ENCODE assay signal across 22 cellular contexts in genomic region chr2:98436734-98437133, GRCh38. TPM values are rescaled to one million over a fixed set of nuclear protein-coding genes. Genes with fewer than 3 reads are reported as not detected.
A peak's percentile ranks its signal among the peaks of the same experiment; 100 is the strongest.
DNase-seq lines count a peak whose midpoint lies in the region; ATAC-seq and TF ChIP-seq lines count a peak whose summit lies in the region.
"Had no signal": no experiment of that assay in that cellular context is flagged by ENCODE, and none has a peak within 500 bp of the region (broad histone marks: within the 10 kb centered on the region; RNA-seq: fewer than 3 reads in every experiment).

No MANE protein-coding gene starts in this region.

- H3K9ac ChIP-seq in HCT116 (ENCODE audit: low read length), result no peak overlapping the region

- H2AFZ ChIP-seq in HCT116 (ENCODE audit: low read depth, low read length, poor library complexity, severe bottlenecking), result no peak overlapping the region
- H2AFZ ChIP-seq: PC-9 had no signal

- CTCF ChIA-PET in HCT116 (lab: Charles Lee), result no interaction called here

- no peak for TF ChIP-seq CTCF in HCT116 (IDR thresholded peaks at IDR 0.05 in 2 of 3, conservative IDR thresholded peaks at IDR 0.05 in 1 of 3; ENCODE audit: borderline replicate concordance in 1 of 3, insufficient read depth in 1 of 3, low read depth in 2 of 3, low read length in 2 of 3)
- no peak for TF ChIP-seq CTCF in gastroesophageal sphincter (IDR thresholded peaks at IDR 0.05)
- TF ChIP-seq CTCF in right lobe of liver (IDR thresholded peaks at IDR 0.05), result no peak
- no peak for TF ChIP-seq CTCF in brain microvascular endothelial cell (IDR thresholded peaks at IDR 0.05; ENCODE audit: low read depth, low read length, missing control alignments)

- 53% methylated on average over 4 of the region's 4 CpGs; no CpG with 5 or more reads in 1 of the 2 donors for WGBS in gastroesophageal sphincter (ENCODE audit: low coverage in 1 of 2), 2 donors
- WGBS in right lobe of liver (ENCODE audit: insufficient coverage, low coverage, low lambda C conversion rate, missing lambda C conversion rate), result 48% methylated on average over 4 of the region's 4 CpGs

- intact Hi-C loops in HCT116 (cut with micrococcal nuclease) (no loop called here), right lobe of liver (cut with DNase I) (no loop called here)

- H3K9me3 ChIP-seq in HCT116 (ENCODE audit: control insufficient read depth in 1 of 2, insufficient read depth in 1 of 2, low read depth in 1 of 2, low read length in 2 of 2), result peaks cover 0 to 4% of the 10 kb centered on the region in 2 experiments; a peak in 1 of 4 replicates
- H3K9me3 ChIP-seq in gastroesophageal sphincter, result no peaks in the 10 kb centered on the region
- H3K9me3 ChIP-seq in right lobe of liver, result no peaks in the 10 kb centered on the region
- H3K9me3 ChIP-seq: uterus had no signal

- RAD21 ChIA-PET in HCT116 (lab: Charles Lee; ENCODE audit: low non-redundant PET in 1 of 2, low total read pairs in 2 of 2, uncharacterized antibody in 2 of 2, unreplicated experiment in 2 of 2), result no interaction called here

- POLR2A ChIA-PET in HCT116 (lab: Charles Lee), result no interaction called here

- H3K4me1 ChIP-seq in HCT116 (ENCODE audit: control insufficient read depth in 1 of 2, insufficient read depth in 2 of 2, low read length in 2 of 2), result peaks cover 0 to 4% of the 10 kb centered on the region in 2 experiments; a peak in 1 of 4 replicates
- peaks cover 0 to 10% (median 0%) of the 10 kb centered on the region in 3 donors for H3K4me1 ChIP-seq in gastroesophageal sphincter
- H3K4me1 ChIP-seq in right lobe of liver, result no peaks in the 10 kb centered on the region
- H3K4me1 ChIP-seq: uterus had no signal

- no peak for TF ChIP-seq RAD21 in HCT116 (IDR thresholded peaks at IDR 0.05; ENCODE audit: low read depth)

- H3K79me2 ChIP-seq in HCT116 (ENCODE audit: insufficient read depth, low read length), result no peaks in the 10 kb centered on the region

- ATAC-seq in HCT116 (peak; percentile 61; the same call in 1 of the 2 replicates), gastroesophageal sphincter (peak; percentile 58), right lobe of liver (peak; percentile 48 to 81 (median 66))

- H3K27me3 ChIP-seq in HCT116 (ENCODE audit: insufficient read depth, low read length) (no peaks in the 10 kb centered on the region), gastroesophageal sphincter (no peaks in the 10 kb centered on the region), right lobe of liver (no peaks in the 10 kb centered on the region), brain microvascular endothelial cell (replicated peaks) (no peaks in the 10 kb centered on the region)
- H3K27me3 ChIP-seq: uterus had no signal

- TF ChIP-seq EP300 in gastroesophageal sphincter (IDR thresholded peaks at IDR 0.05), result no peak

- in situ Hi-C loops in ACHN (cut with HindIII; ENCODE audit: low pct_ligation_motif_present, low pct_unique_long_range_greater_than_20kb, low sequenced_read_pairs), result no loop called here
- in situ Hi-C loops in brain microvascular endothelial cell (cut with HindIII; ENCODE audit: low pct_ligation_motif_present, low sequenced_read_pairs), result no loop called here

- H3K27ac ChIP-seq in HCT116 (ENCODE audit: low read depth, low read length) (no peak overlapping the region), gastroesophageal sphincter (no peak overlapping the region), right lobe of liver (no peak overlapping the region), brain microvascular endothelial cell (no peak overlapping the region)
- H3K27ac ChIP-seq: C4-2B, PC-9, uterus had no signal

- TF ChIP-seq POLR2A in HCT116 (IDR thresholded peaks at IDR 0.05; ENCODE audit: borderline replicate concordance, extremely low read depth, insufficient read depth, insufficient read length) (no peak), gastroesophageal sphincter (IDR thresholded peaks at IDR 0.05) (no peak), right lobe of liver (IDR thresholded peaks at IDR 0.05) (no peak)

- DNase-seq in ACHN (peak; percentile 49), HCT116 (ENCODE audit: low read depth, low spot score) (no peak), right lobe of liver (no peak), medulla oblongata (ENCODE audit: extremely low spot score) (no peak), brain microvascular endothelial cell (no peak)
- no peak for DNase-seq in stimulated activated CD4-positive, alpha-beta T cell treated with anti-CD3 and anti-CD28 coated beads, Interleukin-2, amount 100 ng/mL, for 48 hours
- no peak for DNase-seq in activated CD4-positive, CD25-positive, alpha-beta regulatory T cell treated with anti-CD3 and anti-CD28 coated beads, Interleukin-2, amount 50 U/mL, for 72 hours
- DNase-seq: activated CD4-positive, alpha-beta T cell treated with anti-CD3 and anti-CD28 coated beads, Interleukin-2, amount 50 U/mL, for 4 hours; activated effector memory CD4-positive, alpha-beta T cell treated with Interleukin-2 at 50 U/mL for 16 hours; activated T-cell treated with anti-CD3 and anti-CD28 coated beads for 4 hours; DND-41; NCI-H1694; NCI-H510A treated with DMSO at 0.1 percent for 48 hours; NK-92 treated with Interleukin-12 subunit alpha and Interleukin-12 subunit beta, amount 100 ng/mL, for 24 hours; PC-9; posterior cingulate gyrus; SHP77 treated with DMSO at 0.1 percent for 48 hours; stimulated activated naive CD4-positive, alpha-beta T cell treated with Interleukin-2 at 50 U/mL for 16 hours; T1000; uterus had no signal

- H3K36me3 ChIP-seq in HCT116 (ENCODE audit: control insufficient read depth in 1 of 2, insufficient read depth in 2 of 2, low read length in 2 of 2), result no peaks in the 10 kb centered on the region
- no peaks in the 10 kb centered on the region for H3K36me3 ChIP-seq in gastroesophageal sphincter
- H3K36me3 ChIP-seq in right lobe of liver, result no peaks in the 10 kb centered on the region
- no peaks in the 10 kb centered on the region for H3K36me3 ChIP-seq in brain microvascular endothelial cell (replicated peaks)
- H3K36me3 ChIP-seq: uterus had no signal

- no peaks in the 10 kb centered on the region for H4K20me1 ChIP-seq in HCT116 (ENCODE audit: insufficient read depth)

- no peak overlapping the region for H3K4me3 ChIP-seq in HCT116 (replicated peaks in 1 of 2; ENCODE audit: low read depth in 1 of 2, low read length in 2 of 2)
- no peak overlapping the region for H3K4me3 ChIP-seq in gastroesophageal sphincter
- no peak overlapping the region for H3K4me3 ChIP-seq in right lobe of liver
- H3K4me3 ChIP-seq in brain microvascular endothelial cell (ENCODE audit: low read depth, low read length), result no peak overlapping the region
- H3K4me3 ChIP-seq: PC-9, uterus had no signal

- H3K4me2 ChIP-seq in HCT116 (ENCODE audit: low read length), result no peak overlapping the region
- H3K4me2 ChIP-seq: PC-9 had no signal

- H3K9me2 ChIP-seq in HCT116 (ENCODE audit: insufficient read depth), result no peaks in the 10 kb centered on the region

- BruUV-seq in HCT116 (replicated peaks; lab: Mats Ljungman, UMichigan), result no TSS peak

TF ChIP-seq in HCT116, 20 proteins besides CTCF, POLR2A, EP300 and RAD21 (continues in another document):
- TF ChIP-seq ZNF274 (IDR thresholded peaks at IDR 0.05; ENCODE audit: low read depth, low read length) (no peak), SIN3A (IDR thresholded peaks at IDR 0.05; ENCODE audit: low read depth) (no peak), CEBPB (IDR thresholded peaks at IDR 0.05; ENCODE audit: low read depth) (no peak), ELF1 (IDR thresholded peaks at IDR 0.05; ENCODE audit: borderline replicate concordance, low read depth) (no peak), CBX3 (IDR thresholded peaks at IDR 0.05; ENCODE audit: low read depth) (no peak), ZFX (IDR thresholded peaks at IDR 0.05) (no peak), JUND (IDR thresholded peaks at IDR 0.05) (no peak), ATF3 (IDR thresholded peaks at IDR 0.05) (no peak), MAX (IDR thresholded peaks at IDR 0.05) (no peak), SRF (IDR thresholded peaks at IDR 0.05; ENCODE audit: low read depth) (no peak), POLR2AphosphoS5 (IDR thresholded peaks at IDR 0.05; ENCODE audit: low read depth, low read length) (no peak), EZH2 (IDR thresholded peaks at IDR 0.05) (no peak), EZH2phosphoT487 (IDR thresholded peaks at IDR 0.05; ENCODE audit: borderline replicate concordance) (no peak), ZBTB33 (IDR thresholded peaks at IDR 0.05; ENCODE audit: extremely low read depth, insufficient replicate concordance, low read length) (no peak)

RNA-seq across cellular contexts. Expression of gene INPP4A, which starts 7.9 kb away (rescaled TPM):
- total RNA-seq in HCT116 (2021; ENCODE audit: unreplicated experiment) (18.5 TPM), gastroesophageal sphincter (10 to 100 TPM; 30.2 to 45.1 (median 37.8) TPM), right lobe of liver (10 to 100 TPM in 1 of 6 experiments, 1 to 10 TPM in 5; 6.5 to 10.4 (median 8.0) TPM)
- 10.7 and 16.0 TPM in 2 replicates for polyA plus RNA-seq in HCT116 (2012)
